ENCODE assay signal across 2 cellular contexts in the genomic region with DNA sequence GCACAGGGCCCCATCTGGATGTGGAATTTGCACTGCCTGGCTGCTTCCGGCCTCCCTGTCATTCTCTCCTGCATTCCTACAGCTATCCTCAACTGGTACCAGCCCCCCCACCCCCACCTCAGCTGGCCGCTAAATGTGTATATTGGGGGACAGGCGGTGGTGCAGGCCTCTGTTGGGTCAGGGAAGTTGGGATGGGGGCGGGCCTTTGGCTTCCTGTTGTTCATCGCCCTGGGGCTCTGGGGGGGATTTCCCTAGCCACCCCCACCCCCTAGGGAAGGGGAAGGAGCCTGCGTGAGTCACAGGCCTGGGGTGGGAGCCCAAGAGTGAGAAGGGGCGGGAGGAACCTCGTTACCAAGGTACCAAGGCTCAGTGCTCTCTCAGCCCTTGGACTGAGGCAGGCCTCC.
TF ChIP-seq lines count a peak whose summit lies in the region.

No MANE protein-coding gene starts in this region.

TF ChIP-seq in IMR-90, 13 proteins besides CTCF, POLR2A, EP300 and RAD21:
- TF ChIP-seq BHLHE40 (IDR thresholded peaks at IDR 0.05; ENCODE audit: low read depth, low read length) (no peak), FOS (IDR thresholded peaks at IDR 0.05; ENCODE audit: low read depth, low read length) (peak; percentile 57; the same call in 1 of the 2 replicates), NFE2L2 (IDR thresholded peaks at IDR 0.05; ENCODE audit: low read depth, low read length) (no peak), CEBPB (IDR thresholded peaks at IDR 0.05; ENCODE audit: low read depth, low read length) (no peak), RFX5 (IDR thresholded peaks at IDR 0.05; ENCODE audit: low read depth, low read length) (no peak), CHD1 (IDR thresholded peaks at IDR 0.05; ENCODE audit: low read depth, low read length) (no peak), MAZ (IDR thresholded peaks at IDR 0.05; ENCODE audit: borderline replicate concordance, low read depth, low read length) (peak; percentile 94), RCOR1 (IDR thresholded peaks at IDR 0.05; ENCODE audit: insufficient replicate concordance, low read length) (no peak)
- TF ChIP-seq, protein P1, sequence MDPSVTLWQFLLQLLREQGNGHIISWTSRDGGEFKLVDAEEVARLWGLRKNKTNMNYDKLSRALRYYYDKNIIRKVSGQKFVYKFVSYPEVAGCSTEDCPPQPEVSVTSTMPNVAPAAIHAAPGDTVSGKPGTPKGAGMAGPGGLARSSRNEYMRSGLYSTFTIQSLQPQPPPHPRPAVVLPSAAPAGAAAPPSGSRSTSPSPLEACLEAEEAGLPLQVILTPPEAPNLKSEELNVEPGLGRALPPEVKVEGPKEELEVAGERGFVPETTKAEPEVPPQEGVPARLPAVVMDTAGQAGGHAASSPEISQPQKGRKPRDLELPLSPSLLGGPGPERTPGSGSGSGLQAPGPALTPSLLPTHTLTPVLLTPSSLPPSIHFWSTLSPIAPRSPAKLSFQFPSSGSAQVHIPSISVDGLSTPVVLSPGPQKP (IDR thresholded peaks at IDR 0.05; ENCODE audit: borderline replicate concordance, low read depth, low read length), result no peak
- TF ChIP-seq, protein P2, sequence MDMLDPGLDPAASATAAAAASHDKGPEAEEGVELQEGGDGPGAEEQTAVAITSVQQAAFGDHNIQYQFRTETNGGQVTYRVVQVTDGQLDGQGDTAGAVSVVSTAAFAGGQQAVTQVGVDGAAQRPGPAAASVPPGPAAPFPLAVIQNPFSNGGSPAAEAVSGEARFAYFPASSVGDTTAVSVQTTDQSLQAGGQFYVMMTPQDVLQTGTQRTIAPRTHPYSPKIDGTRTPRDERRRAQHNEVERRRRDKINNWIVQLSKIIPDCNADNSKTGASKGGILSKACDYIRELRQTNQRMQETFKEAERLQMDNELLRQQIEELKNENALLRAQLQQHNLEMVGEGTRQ (IDR thresholded peaks at IDR 0.05; ENCODE audit: low read depth, low read length), result no peak

TF ChIP-seq in H1, 55 proteins besides CTCF, POLR2A, EP300 and RAD21:
- TF ChIP-seq TEAD4 (IDR thresholded peaks at IDR 0.05; ENCODE audit: low read depth, low read length), result peak; percentile 57; the same call in 1 of the 2 replicates
- no peak for TF ChIP-seq POU5F1 (IDR thresholded peaks at IDR 0.05; ENCODE audit: low read depth, low read length)
- TF ChIP-seq TCF12 (IDR thresholded peaks at IDR 0.05; ENCODE audit: low read depth, low read length), result no peak
